1 cellular context compared by ENCODE assay signal in the genomic region with DNA sequence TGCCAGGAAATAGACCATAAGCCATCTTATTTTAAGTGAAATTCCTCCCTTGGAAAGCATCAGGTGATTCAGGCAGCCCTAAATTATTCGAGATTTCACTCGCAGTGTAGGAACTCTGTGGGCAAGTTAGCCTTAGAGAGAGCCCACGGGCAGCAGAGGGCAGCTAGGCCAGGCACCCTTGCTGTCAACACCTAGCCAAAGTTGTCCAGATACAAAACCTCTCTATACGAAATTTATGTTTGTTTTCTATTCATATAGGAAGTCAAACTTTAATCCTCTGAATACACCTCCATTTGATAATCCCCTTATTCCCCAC.
TF ChIP-seq lines count a peak whose summit lies in the region.

No MANE protein-coding gene starts in this region.

TF ChIP-seq in WTC11, 78 proteins besides CTCF, POLR2A, EP300 and RAD21 (continued from another document):
- TF ChIP-seq, protein P1, sequence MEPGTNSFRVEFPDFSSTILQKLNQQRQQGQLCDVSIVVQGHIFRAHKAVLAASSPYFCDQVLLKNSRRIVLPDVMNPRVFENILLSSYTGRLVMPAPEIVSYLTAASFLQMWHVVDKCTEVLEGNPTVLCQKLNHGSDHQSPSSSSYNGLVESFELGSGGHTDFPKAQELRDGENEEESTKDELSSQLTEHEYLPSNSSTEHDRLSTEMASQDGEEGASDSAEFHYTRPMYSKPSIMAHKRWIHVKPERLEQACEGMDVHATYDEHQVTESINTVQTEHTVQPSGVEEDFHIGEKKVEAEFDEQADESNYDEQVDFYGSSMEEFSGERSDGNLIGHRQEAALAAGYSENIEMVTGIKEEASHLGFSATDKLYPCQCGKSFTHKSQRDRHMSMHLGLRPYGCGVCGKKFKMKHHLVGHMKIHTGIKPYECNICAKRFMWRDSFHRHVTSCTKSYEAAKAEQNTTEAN (CRISPR knock-in tag; IDR thresholded peaks at IDR 0.05) = no peak
- TF ChIP-seq ZNF423 (CRISPR knock-in tag; IDR thresholded peaks at IDR 0.05) (no peak), TP53 (CRISPR knock-in tag; IDR thresholded peaks at IDR 0.05) (no peak), KAT7 (CRISPR knock-in tag; IDR thresholded peaks at IDR 0.05; ENCODE audit: borderline replicate concordance) (no peak)
